ENCODE assay signal across 7 cellular contexts in genomic region chr12:65278576-65279386, GRCh38. TPM values are rescaled to one million over a fixed set of nuclear protein-coding genes. Genes with fewer than 3 reads are reported as not detected.
DNase-seq lines count a peak whose midpoint lies in the region; ATAC-seq and TF ChIP-seq lines count a peak whose summit lies in the region.

Gene MSRB3, plus strand, starts transcription at chr12:65278683. Its CDS starts 29,897 bp downstream, at chr12:65308580.

- intact Hi-C loops in cardiac septum (cut with DNase I): loop anchor here (2.0 to 5.0 kb wide), 2 partner anchors 28 to 106 kb away; no protein-coding TSS in a partner anchor

- H3K4me1 ChIP-seq in GM23338 (ENCODE audit: insufficient read depth): peaks cover 13% of the 10 kb centered on the region; the same call in 1 of the 2 replicates

- no peaks in the 10 kb centered on the region for H3F3A ChIP-seq in GM23338 (replicated peaks; ENCODE audit: low read depth)

- POLR2A ChIA-PET in GM10248 (lab: Yijun Ruan, JAX): no interaction called here

- H3K79me2 ChIP-seq in GM23338 (replicated peaks; ENCODE audit: insufficient read depth): no peaks in the 10 kb centered on the region

- no peak for TF ChIP-seq POLR2A in NB4 (IDR thresholded peaks at IDR 0.05; ENCODE audit: extremely low read depth, insufficient read length)

- no peaks in the 10 kb centered on the region for H4K20me1 ChIP-seq in GM23338 (replicated peaks; ENCODE audit: insufficient read depth)

- CTCF ChIA-PET in GM10248 (lab: Yijun Ruan, JAX): no interaction called here

- DNase-seq in GM10248 (ENCODE audit: extremely low spot score): peak; percentile 73
- DNase-seq in GM23338 (ENCODE audit: low spot score): peak; percentile 88
- DNase-seq in NB4 (ENCODE audit: low read depth): peak; percentile 80
- DNase-seq in amniotic stem cell (lab: John Stamatoyannopoulos, UW): peak; percentile 77
- peak; percentile 91 for DNase-seq in cardiac septum (ENCODE audit: low spot score)
- peak; percentile 92 for DNase-seq in osteocyte (ENCODE audit: extremely low spot score, unreplicated experiment)
- DNase-seq in NCI-H2081 (lab: John Stamatoyannopoulos, UW): no peak

- no peaks in the 10 kb centered on the region for H3K36me3 ChIP-seq in GM23338 (ENCODE audit: insufficient read depth)

- H3K36me3 Mint-ChIP-seq in GM23338 (ENCODE audit: low read depth) (no peaks in the 10 kb centered on the region), osteocyte (ENCODE audit: unreplicated experiment) (no peaks in the 10 kb centered on the region)

- peak within 1 kb of the TSS; percentile 99 for H2AFZ ChIP-seq in GM23338

- H3K9me2 ChIP-seq in GM23338 (ENCODE audit: insufficient read depth): no peaks in the 10 kb centered on the region

- H3K27me3 ChIP-seq in GM23338 (ENCODE audit: insufficient read depth): peaks cover 33% of the 10 kb centered on the region

- peak within 1 kb of the TSS; percentile 86 for H3K4me3 ChIP-seq in GM23338
- H3K4me3 ChIP-seq in NB4 (ENCODE audit: low read depth, low read length): peak within 1 kb of the TSS; percentile 84

- no peaks in the 10 kb centered on the region for H3K9me3 Mint-ChIP-seq in GM23338
- no peaks in the 10 kb centered on the region for H3K9me3 Mint-ChIP-seq in osteocyte (ENCODE audit: unreplicated experiment)

- peak; percentile 89 for ATAC-seq in GM23338

- H3K27ac ChIP-seq in GM23338 (ENCODE audit: low read depth): no peak within 1 kb of the TSS

- H3K27me3 Mint-ChIP-seq in GM23338 (ENCODE audit: insufficient read depth, low read depth, poor library complexity) (peaks cover 9% of the 10 kb centered on the region), osteocyte (ENCODE audit: unreplicated experiment) (no peaks in the 10 kb centered on the region)

- peaks cover 16% of the 10 kb centered on the region for H3K4me1 Mint-ChIP-seq in GM23338
- peaks cover 42% of the 10 kb centered on the region for H3K4me1 Mint-ChIP-seq in osteocyte (ENCODE audit: unreplicated experiment)

- H3K27ac Mint-ChIP-seq in GM23338 (no peak within 1 kb of the TSS), osteocyte (ENCODE audit: unreplicated experiment) (peak within 1 kb of the TSS; percentile 82)

- TF ChIP-seq CTCF in GM10248 (IDR thresholded peaks at IDR 0.05; ENCODE audit: control extremely low read depth, extremely low read depth, low read depth, missing control alignments) (peak; percentile 19), GM23338 (conservative IDR thresholded peaks at IDR 0.05; ENCODE audit: low read depth in 2 of 2) (0 out of 4 replicates have a peak, but pooled peaks of 1 of the 2 experiments have one; percentile 3), NB4 (IDR thresholded peaks at IDR 0.05; ENCODE audit: low read depth, low read length) (peak; percentile 23), osteocyte (IDR thresholded peaks at IDR 0.05) (peak; percentile 32)

- peak within 1 kb of the TSS; percentile 77 for H3K4me2 ChIP-seq in GM23338

- H3K4me3 Mint-ChIP-seq in GM23338 (peak within 1 kb of the TSS; percentile 81), osteocyte (ENCODE audit: unreplicated experiment) (peak within 1 kb of the TSS; percentile 79)

TF ChIP-seq in GM23338, 12 proteins besides CTCF, POLR2A, EP300 and RAD21:
- no peak for TF ChIP-seq EZH2phosphoT487 (IDR thresholded peaks at IDR 0.05; ENCODE audit: unreplicated experiment)
- peak; percentile 29; the same call in 1 of the 2 replicates for TF ChIP-seq POLR2AphosphoS5 (IDR thresholded peaks at IDR 0.05; ENCODE audit: low read depth)

RNA-seq across cellular contexts. Expression of gene MSRB3, which starts in this region (rescaled TPM):
- 1.1 and 1.7 TPM in 2 replicates for total RNA-seq in GM23338 (2014; rRNA removed; shearing (Covaris generic))
- polyA plus RNA-seq in GM23338 (2016; fragmentation: Nextera tagmentation; extraction: Ambion mirVana): 0.95 and 1.0 TPM in 2 replicates
- total RNA-seq in cardiac septum (166 TPM), osteocyte (75.8 and 77.3 TPM in 2 replicates)

Comparison
In these comparisons a context has a peak if more than half of its experiments do, and no peak if none do; other contexts are left out.
1. RNA of gene MSRB3 (total RNA-seq): 166 TPM in cardiac septum (single experiment) and 75.8 to 77.3 TPM in osteocyte; 1.1 to 1.7 TPM in GM23338; every median in the first group is over 10 times any median in the second.
2. DNase-seq: peak in GM10248 (single experiment), GM23338 (single experiment), NB4 (single experiment), amniotic stem cell (single experiment), cardiac septum (single experiment) and osteocyte (single experiment); none in NCI-H2081 (0 of 2).